13 cellular contexts compared by ENCODE assay signal in the genomic region with DNA sequence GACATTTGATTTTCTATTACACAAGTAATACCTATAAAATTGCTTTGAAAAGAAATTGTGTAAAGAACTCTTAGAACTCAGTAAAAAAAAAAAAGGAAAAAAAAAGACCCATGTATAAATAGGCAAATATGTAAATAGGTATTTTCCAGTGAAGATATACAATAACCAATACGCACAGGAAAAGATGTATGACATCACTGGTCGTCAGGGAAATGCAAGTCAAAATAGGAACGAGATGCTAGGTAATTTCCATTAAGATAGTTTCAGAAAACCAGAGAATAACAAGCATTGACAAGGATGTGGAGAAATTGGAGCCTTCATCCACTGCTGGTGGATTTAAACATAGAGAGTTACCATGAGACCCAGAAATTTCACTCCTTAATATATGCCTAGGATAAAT.
DNase-seq lines count a peak whose midpoint lies in the region; ATAC-seq, FAIRE-seq and TF ChIP-seq lines count a peak whose summit lies in the region.
"Had no signal": no experiment of that assay in that cellular context is flagged by ENCODE, and none has a peak within 500 bp of the region (broad histone marks: within the 10 kb centered on the region; RNA-seq: fewer than 3 reads in every experiment).

No MANE protein-coding gene starts in this region.

- intact Hi-C loops in left lung (cut with DNase I): no loop called here

- no peak overlapping the region for H3K27ac ChIP-seq in left lung

- no peaks in the 10 kb centered on the region for H3K4me1 ChIP-seq in left lung
- H3K4me1 ChIP-seq: HAP-1 had no signal

- ATAC-seq in GM18907 (IDR thresholded peaks at IDR 0.05; ENCODE audit: unreplicated experiment) (peak; percentile 83), HG02938 (IDR thresholded peaks at IDR 0.05; ENCODE audit: unreplicated experiment) (peak; percentile 93), left lung (no peak)

- peak; percentile 42 for FAIRE-seq in RCC 7860 (lab: Jason Lieb, UNC)
- FAIRE-seq: kidney had no signal

- TF ChIP-seq POLR2A in erythroblast (IDR thresholded peaks at IDR 0.05; ENCODE audit: low read length): no peak

- no peak for TF ChIP-seq CTCF in left lung (IDR thresholded peaks at IDR 0.05)

- H3K36me3 ChIP-seq in left lung: no peaks in the 10 kb centered on the region
- H3K36me3 ChIP-seq: HAP-1 had no signal

- no peak overlapping the region for H3K4me3 ChIP-seq in left lung
- H3K4me3 ChIP-seq: HAP-1 had no signal

- no peaks in the 10 kb centered on the region for H3K9me3 ChIP-seq in left lung
- H3K9me3 ChIP-seq: HAP-1 had no signal

- DNase-seq in EH (ENCODE audit: low read depth): peak; percentile 3
- DNase-seq in RCC 7860 (ENCODE audit: low spot score): no peak
- no peak for DNase-seq in stimulated activated CD4-positive, alpha-beta T cell treated with anti-CD3 and anti-CD28 coated beads, Interleukin-12 subunit alpha, Interleukin-12 subunit beta, amount 100 ng/mL, for 4 hours
- no peak for DNase-seq in erythroblast (lab: John Stamatoyannopoulos, UW)
- no peak for DNase-seq in left lung
- DNase-seq in LoVo (ENCODE audit: low spot score): no peak
- DNase-seq: activated CD8-positive, alpha-beta memory T cell treated with anti-CD3 and anti-CD28 coated beads, Interleukin-2, amount 50 U/mL, for 4 hours; kidney; NCI-H82; stimulated activated CD4-positive, alpha-beta T cell treated with anti-CD3 and anti-CD28 coated beads, Interleukin-1b, Interleukin-23, amount 100 ng/mL, for 48 hours had no signal

- no peaks in the 10 kb centered on the region for H3K27me3 ChIP-seq in left lung
